Comparison of ENCODE assay signal across 23 cellular contexts in the genomic region with DNA sequence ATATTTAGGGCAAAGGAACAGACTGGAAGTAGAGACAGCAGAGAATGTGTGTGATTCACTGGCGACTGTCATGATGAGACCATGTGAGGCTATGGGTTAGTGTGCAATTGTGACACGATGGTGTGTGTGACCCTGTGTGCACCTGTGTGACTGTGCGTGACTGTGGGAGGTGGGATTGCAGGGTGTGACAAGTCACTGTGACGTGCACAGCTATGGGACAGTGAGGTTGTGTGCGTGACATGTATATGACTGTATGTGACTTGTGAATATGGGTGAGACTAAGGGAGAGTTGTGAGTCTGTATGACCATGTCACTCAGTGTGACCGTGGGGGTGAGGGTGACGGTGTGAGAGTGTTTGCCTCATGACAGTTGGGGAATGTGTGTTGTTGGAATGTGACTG. TPM values are rescaled to one million over a fixed set of nuclear protein-coding genes. Genes with fewer than 3 reads are reported as not detected.
A peak's percentile ranks its signal among the peaks of the same experiment; 100 is the strongest.
DNase-seq lines count a peak whose midpoint lies in the region; FAIRE-seq and TF ChIP-seq lines count a peak whose summit lies in the region.
"Had no signal": no experiment of that assay in that cellular context is flagged by ENCODE, and none has a peak within 500 bp of the region (broad histone marks: within the 10 kb centered on the region; RNA-seq: fewer than 3 reads in every experiment).

No MANE protein-coding gene starts in this region.

- intact Hi-C loops in posterior cingulate gyrus (cut with DNase I): no loop called here

- H3K27me3 Mint-ChIP-seq in progenitor cell of endocrine pancreas: no peaks in the 10 kb centered on the region

- H3K9me3 Mint-ChIP-seq in progenitor cell of endocrine pancreas (ENCODE audit: low read depth): no peaks in the 10 kb centered on the region
- H3K9me3 Mint-ChIP-seq: activated CD4-positive, alpha-beta T cell treated with anti-CD3 and anti-CD28 coated beads, Interleukin-2, amount 10 ng/mL, durations not matched to agents 24 days and 14 days; CD4-positive, alpha-beta memory T cell; stimulated activated naive B cell treated with anti-CD40 and anti-IgM and Interleukin-4, amounts not matched to agents 10 μg/mL and 1 μg/mL and 100 μg/mL, for 72 hours had no signal

- DNase-seq in HTR-8/SVneo (ENCODE audit: insufficient read length, low spot score): no peak
- no peak for DNase-seq in bronchial epithelial cell (ENCODE audit: low read depth)
- no peak for DNase-seq in progenitor cell of endocrine pancreas (ENCODE audit: low spot score, unreplicated experiment)
- no peak for DNase-seq in NCI-H1092 treated with DMSO at 0.1 percent for 48 hours (lab: John Stamatoyannopoulos, UW)
- no peak for DNase-seq in posterior cingulate gyrus
- DNase-seq: activated CD4-positive, alpha-beta T cell treated with anti-CD3 and anti-CD28 coated beads, Interleukin-2, amount 10 ng/mL, durations not matched to agents 24 days and 14 days; activated naive CD4-positive, alpha-beta T cell; activated T-cell treated with anti-CD3 and anti-CD28 coated beads, Interleukin-2, amount 50 U/mL, for 48 hours; amniotic stem cell; CD4-positive, alpha-beta memory T cell; DMS 273 treated with DMSO at 0.1 percent for 48 hours; effector CD4-positive, alpha-beta T cell; foreskin fibroblast; heart right ventricle; mammary epithelial cell; NCI-H1105 treated with DMSO at 0.1 percent for 48 hours; NCI-H2029; retina; spleen; stimulated activated CD4-positive, alpha-beta T cell treated with anti-CD3 and anti-CD28 coated beads, Interleukin-4, amount 100 ng/mL, for 1 hour; stimulated activated naive B cell treated with anti-CD40 and anti-IgM and Interleukin-4, amounts not matched to agents 10 μg/mL and 1 μg/mL and 100 μg/mL, for 72 hours had no signal

- no peak overlapping the region for H3K4me3 ChIP-seq in bronchial epithelial cell (ENCODE audit: low read depth, low read length)
- H3K4me3 ChIP-seq: heart right ventricle, spleen, thoracic aorta had no signal

- no peaks in the 10 kb centered on the region for H3K27me3 ChIP-seq in bronchial epithelial cell (ENCODE audit: control insufficient read depth, insufficient read depth, low read length)

- no peaks in the 10 kb centered on the region for H3K36me3 Mint-ChIP-seq in progenitor cell of endocrine pancreas (ENCODE audit: insufficient read depth)
- H3K36me3 Mint-ChIP-seq: CD4-positive, alpha-beta memory T cell; stimulated activated naive B cell treated with anti-CD40 and anti-IgM and Interleukin-4, amounts not matched to agents 10 μg/mL and 1 μg/mL and 100 μg/mL, for 72 hours had no signal

- H3K27ac Mint-ChIP-seq in progenitor cell of endocrine pancreas: peak overlapping the region; percentile 12
- H3K27ac Mint-ChIP-seq: activated CD4-positive, alpha-beta T cell treated with anti-CD3 and anti-CD28 coated beads, Interleukin-2, amount 10 ng/mL, durations not matched to agents 24 days and 14 days; CD4-positive, alpha-beta memory T cell; stimulated activated naive B cell treated with anti-CD40 and anti-IgM and Interleukin-4, amounts not matched to agents 10 μg/mL and 1 μg/mL and 100 μg/mL, for 72 hours had no signal

- no peak overlapping the region for H3K4me3 Mint-ChIP-seq in progenitor cell of endocrine pancreas (ENCODE audit: low read depth)
- H3K4me3 Mint-ChIP-seq: activated CD4-positive, alpha-beta T cell treated with anti-CD3 and anti-CD28 coated beads, Interleukin-2, amount 10 ng/mL, durations not matched to agents 24 days and 14 days; stimulated activated naive B cell treated with anti-CD40 and anti-IgM and Interleukin-4, amounts not matched to agents 10 μg/mL and 1 μg/mL and 100 μg/mL, for 72 hours had no signal

- TF ChIP-seq CTCF in bronchial epithelial cell (IDR thresholded peaks at IDR 0.05; ENCODE audit: insufficient read depth, low read length, severe bottlenecking) (no peak), progenitor cell of endocrine pancreas (IDR thresholded peaks at IDR 0.05; ENCODE audit: unreplicated experiment) (no peak)

- no peaks in the 10 kb centered on the region for H3K36me3 ChIP-seq in bronchial epithelial cell (ENCODE audit: control insufficient read depth, insufficient read depth, low read length)
- H3K36me3 ChIP-seq: heart right ventricle, neutrophil, spleen, thoracic aorta had no signal

- H3K4me1 Mint-ChIP-seq in progenitor cell of endocrine pancreas (ENCODE audit: low read depth): peaks cover 18% of the 10 kb centered on the region

- FAIRE-seq in HTR-8/SVneo (lab: Jason Lieb, UNC): peak; percentile 65
- peak; percentile 66 for FAIRE-seq in bronchial epithelial cell (lab: Jason Lieb, UNC)

RNA-seq across cellular contexts. Expression of a gene that starts 3.4 kb away (rescaled TPM):
- total RNA-seq in bronchial epithelial cell (0.38 and 0.53 TPM in 2 replicates), progenitor cell of endocrine pancreas (26.4 and 27.2 TPM in 2 replicates)

RNA-seq across cellular contexts. Expression of a gene that starts 25.4 kb away (rescaled TPM):
- total RNA-seq in bronchial epithelial cell: 144 and 153 TPM in 2 replicates
- total RNA-seq in progenitor cell of endocrine pancreas: 28.6 and 29.8 TPM in 2 replicates

RNA-seq across cellular contexts. Expression of a gene that starts 27.2 kb away (rescaled TPM):
- total RNA-seq in bronchial epithelial cell (429 and 572 TPM in 2 replicates), progenitor cell of endocrine pancreas (401 and 414 TPM in 2 replicates)

RNA-seq across cellular contexts. Expression of a gene that starts 27.9 kb away (rescaled TPM):
- total RNA-seq in bronchial epithelial cell (7.7 and 11.6 TPM in 2 replicates), progenitor cell of endocrine pancreas (9.0 and 10.8 TPM in 2 replicates)

Comparison
In these comparisons a context has a peak if more than half of its experiments do, and no peak if none do; other contexts are left out.
1. RNA of a gene that starts 3.4 kb away (total RNA-seq): 26.4 to 27.2 TPM in progenitor cell of endocrine pancreas; 0.38 to 0.53 TPM in bronchial epithelial cell; every median in the first group is over 10 times any median in the second.